Comparison of ENCODE assay signal across 10 cellular contexts in genomic region chr22:40210814-40211213, GRCh38. TPM values are rescaled to one million over a fixed set of nuclear protein-coding genes. Genes with fewer than 3 reads are reported as not detected.
DNase-seq lines count a peak whose midpoint lies in the region; ATAC-seq, FAIRE-seq and TF ChIP-seq lines count a peak whose summit lies in the region.
"Had no signal": no experiment of that assay in that cellular context is flagged by ENCODE, and none has a peak within 500 bp of the region (broad histone marks: within the 10 kb centered on the region; RNA-seq: fewer than 3 reads in every experiment).

No MANE protein-coding gene starts in this region.

- DNase-seq in K562 (ENCODE audit: extremely low read depth in 1 of 4, low spot score in 3 of 4) (no peak), DMS53 (lab: John Stamatoyannopoulos, UW) (no peak), H4 (ENCODE audit: low spot score) (no peak)
- DNase-seq: body of pancreas, SK-N-SH had no signal

- peaks cover 19% of the 10 kb centered on the region for H3K36me3 ChIP-seq in BLaER1
- H3K36me3 ChIP-seq in K562 (ENCODE audit: control insufficient read depth, insufficient read depth, low read length): 0 out of 3 replicates have a peak, but pooled peaks cover 1% of the 10 kb centered on the region

- H3K4me3 ChIP-seq in BLaER1 (no peak overlapping the region), K562 (no peak overlapping the region)
- H3K4me3 ChIP-seq: body of pancreas had no signal

- peak overlapping the region; percentile 79 for H3K4me2 ChIP-seq in BLaER1
- H3K4me2 ChIP-seq in K562 (ENCODE audit: insufficient read depth, low read length): no peak overlapping the region
- H3K4me2 ChIP-seq: SK-N-SH had no signal

- H3K79me2 ChIP-seq in K562 (ENCODE audit: control insufficient read depth, insufficient read depth, low read length): peaks cover 59% of the 10 kb centered on the region

- WGBS in K562 (ENCODE audit: insufficient coverage, low coverage, missing lambda C conversion rate): 100% methylated on average over 1 of the region's 1 CpG

- H3K27me3 ChIP-seq in BLaER1 (no peaks in the 10 kb centered on the region), K562 (ENCODE audit: control insufficient read depth in 2 of 2, insufficient read depth in 2 of 2, low read length in 2 of 2) (no peaks in the 10 kb centered on the region)
- H3K27me3 ChIP-seq: body of pancreas had no signal

- POLR2A ChIA-PET in K562 (lab: Yijun Ruan, JAX): interaction anchor here (0.7 kb wide), 1 partner anchor 50 kb away, joined by 3 read pairs; no protein-coding TSS in a partner anchor

- TF ChIP-seq RAD21 in K562 (CRISPR knock-in tag; conservative IDR thresholded peaks at IDR 0.05 in 1 of 2, IDR thresholded peaks at IDR 0.05 in 1 of 2): no peak

- TF ChIP-seq EP300 in K562 (IDR thresholded peaks at IDR 0.05; ENCODE audit: low read length): no peak

- peak; percentile 47 for ATAC-seq in GM18870 (IDR thresholded peaks at IDR 0.05; ENCODE audit: unreplicated experiment)
- peak; percentile 71 for ATAC-seq in HG03571 (IDR thresholded peaks at IDR 0.05; ENCODE audit: unreplicated experiment)
- no peak; the same call in 2 of the 3 replicates for ATAC-seq in K562
- ATAC-seq in GM19035 (IDR thresholded peaks at IDR 0.05; ENCODE audit: unreplicated experiment): no peak
- ATAC-seq in SK-N-SH treated with all-trans-retinoic acid at 6 μM for 48 hours: no peak
- ATAC-seq: body of pancreas had no signal

- H3K27ac ChIP-seq in BLaER1 (peak overlapping the region; percentile 72), K562 (ENCODE audit: extremely low read depth, low read depth, low read length) (no peak overlapping the region)

- in situ Hi-C loops in K562 (cut with MboI): no loop called here

- H3K9me3 ChIP-seq in BLaER1: no peaks in the 10 kb centered on the region
- no peaks in the 10 kb centered on the region for H3K9me3 ChIP-seq in K562 (replicated peaks; ENCODE audit: control insufficient read depth, insufficient read depth, low read depth, low read length)
- H3K9me3 ChIP-seq: body of pancreas, SK-N-SH had no signal

- no peak overlapping the region for H2AFZ ChIP-seq in K562 (ENCODE audit: low read depth, low read length)

- FAIRE-seq in K562 (lab: Jason Lieb, UNC): no peak

- no peak for TF ChIP-seq CTCF in K562 (IDR thresholded peaks at IDR 0.05 in 2 of 3, conservative IDR thresholded peaks at IDR 0.05 in 1 of 3; ENCODE audit: insufficient read depth in 2 of 3, low read depth in 1 of 3, low read length in 3 of 3)

- no peaks in the 10 kb centered on the region for H3K9me1 ChIP-seq in K562 (ENCODE audit: control insufficient read depth, insufficient read depth, low read length)

- H3K9ac ChIP-seq in BLaER1: peak overlapping the region; percentile 48; the same call in 1 of the 2 replicates
- no peak overlapping the region for H3K9ac ChIP-seq in K562 (ENCODE audit: insufficient read depth in 1 of 2, low read depth in 2 of 2, low read length in 2 of 2)
- H3K9ac ChIP-seq: SK-N-SH had no signal

- CTCF ChIA-PET in K562 (lab: Yijun Ruan, JAX; ENCODE audit: low intra/inter-chr PET ratio): no interaction called here

- BruUV-seq in K562 (replicated peaks; lab: Mats Ljungman, UMichigan): no TSS peak

- peaks cover 73% of the 10 kb centered on the region for H4K20me1 ChIP-seq in BLaER1
- 0 out of 2 replicates have a peak, but pooled peaks cover 2% of the 10 kb centered on the region for H4K20me1 ChIP-seq in K562 (replicated peaks; ENCODE audit: control insufficient read depth, insufficient read depth, low read length)

- no peak for TF ChIP-seq POLR2A in K562 (conservative IDR thresholded peaks at IDR 0.05)

- intact Hi-C loops in K562 (cut with micrococcal nuclease): no loop called here

- peaks cover 82% of the 10 kb centered on the region for H3K4me1 ChIP-seq in BLaER1
- H3K4me1 ChIP-seq in K562 (replicated peaks in 1 of 2; ENCODE audit: control insufficient read depth in 2 of 2, insufficient read depth in 2 of 2, low read length in 2 of 2): peaks cover 3 to 8% of the 10 kb centered on the region in 2 experiments; a peak in 2 of 5 replicates
- H3K4me1 ChIP-seq: body of pancreas had no signal

TF ChIP-seq in K562, 482 proteins besides CTCF, POLR2A, EP300 and RAD21:
- TF ChIP-seq NFE2 (IDR thresholded peaks at IDR 0.05; ENCODE audit: low read depth) (0 out of 2 replicates have a peak, but pooled peaks have one; percentile 13), CBFA2T3 (IDR thresholded peaks at IDR 0.05) (no peak)

TF ChIP-seq in SK-N-SH treated with all-trans-retinoic acid at 6 μM for 48 hours, 23 proteins besides CTCF, POLR2A, EP300 and RAD21:
- TF ChIP-seq RARB (CRISPR knock-in tag; IDR thresholded peaks at IDR 0.05) (no peak), ZFP3 (CRISPR knock-in tag; IDR thresholded peaks at IDR 0.05) (no peak), BACH2 (CRISPR knock-in tag; IDR thresholded peaks at IDR 0.05; ENCODE audit: borderline replicate concordance) (no peak), PATZ1 (CRISPR knock-in tag; IDR thresholded peaks at IDR 0.05; ENCODE audit: borderline replicate concordance) (no peak)

RNA-seq across cellular contexts. Expression of gene TNRC6B, which starts 33.1 kb away (rescaled TPM):
- 39.3 and 85.7 TPM in 2 replicates for total RNA-seq in K562 (2011; cell fraction: chromatin; rRNA removed; ENCODE audit: low replicate concordance)
- 26.1 and 28.3 TPM in 2 replicates for total RNA-seq in K562 (2011; cell fraction: nucleolus; rRNA removed)
- total RNA-seq in K562 (2011; cell fraction: nucleoplasm; rRNA removed): 39.1 and 62.4 TPM in 2 replicates
- total RNA-seq in K562 (2014; rRNA removed): 7.4 and 11.0 TPM in 2 replicates
- total RNA-seq in K562 (2014; rRNA removed; fragmentation: Illumina TruSeq; extraction: Trizol): 10.8 and 13.7 TPM in 2 replicates
- 10.3 and 11.5 TPM in 2 replicates for total RNA-seq in K562 (2015; rRNA removed; fragmentation: Illumina TruSeq; extraction: Trizol)
- total RNA-seq in K562 (2021): 17.6 and 18.8 TPM in 2 replicates
- 5.8 and 7.4 TPM in 2 replicates for polyA plus RNA-seq in K562 (2011; rRNA removed)
- 6.8 and 7.2 TPM in 2 replicates for polyA plus RNA-seq in K562 (2011; cell fraction: cytosol; rRNA removed)
- polyA plus RNA-seq in K562 (2011; cell fraction: nucleus; rRNA removed): 10.6 and 12.9 TPM in 2 replicates
- polyA plus RNA-seq in K562 (2012): 3.8 and 6.0 TPM in 2 replicates
- polyA plus RNA-seq in K562 (2014; fragmentation: Illumina TruSeq; extraction: Trizol): 5.3 and 5.8 TPM in 2 replicates
- 10 to 100 TPM in 1 of 2 experiments, under 1 TPM in 1; 0.96 to 14.7 TPM for polyA plus RNA-seq in K562 (2014; fragmentation: Nextera tagmentation; extraction: Ambion mirVana)
- polyA plus RNA-seq in K562 (2014; rRNA removed): 6.9 and 7.3 TPM in 2 replicates
- 20.1 and 24.7 TPM in 2 replicates for polyA minus RNA-seq in K562 (2011; rRNA and poly(A)+ RNA removed)
- 9.8 and 11.2 TPM in 2 replicates for polyA minus RNA-seq in K562 (2011; cell fraction: cytosol; rRNA and poly(A)+ RNA removed)
- polyA minus RNA-seq in K562 (2011; cell fraction: nucleus; rRNA and poly(A)+ RNA removed): 13.3 and 30.9 TPM in 2 replicates
- 14.8 and 26.4 TPM in 2 replicates for total RNA-seq in H4 (2014; rRNA removed; shearing (Covaris generic))

Comparison
In these comparisons a context has a peak if more than half of its experiments do, and no peak if none do; other contexts are left out.
1. ATAC-seq: peak in GM18870 (single experiment) and HG03571 (single experiment); none in K562 (single experiment), GM19035 (single experiment) and SK-N-SH treated with all-trans-retinoic acid at 6 μM for 48 hours (single experiment).